In genomic region chr6:35452186-35453090, GRCh38 we compare ENCODE assay signal across 1 cellular context.
TF ChIP-seq lines count a peak whose summit lies in the region.

TSS of gene FANCE (plus strand) at chr6:35452338. CDS start at chr6:35452546, 208 bp downstream.

TF ChIP-seq in HepG2, 621 proteins besides CTCF, POLR2A, EP300 and RAD21 (continued from another document and continues in another):
- TF ChIP-seq HIC2 (CRISPR knock-in tag; IDR thresholded peaks at IDR 0.05; ENCODE audit: low read depth) = no peak; the same call in 1 of the 2 replicates
- no peak for TF ChIP-seq FOXK2 (IDR thresholded peaks at IDR 0.05)
- no peak for TF ChIP-seq NFIC (IDR thresholded peaks at IDR 0.05; ENCODE audit: low read length)
- TF ChIP-seq MEIS2 (CRISPR knock-in tag; IDR thresholded peaks at IDR 0.05) = peak; percentile 80
- 0 out of 2 replicates have a peak, but pooled peaks have one; percentile 14 for TF ChIP-seq AKNA (CRISPR knock-in tag; IDR thresholded peaks at IDR 0.05; ENCODE audit: borderline replicate concordance)
- TF ChIP-seq ZBTB14 (CRISPR knock-in tag; IDR thresholded peaks at IDR 0.05) = no peak
- TF ChIP-seq AHR (CRISPR knock-in tag; IDR thresholded peaks at IDR 0.05) = 0 out of 2 replicates have a peak, but pooled peaks have one; percentile 24
- TF ChIP-seq MIXL1 (CRISPR knock-in tag; IDR thresholded peaks at IDR 0.05) = 0 out of 2 replicates have a peak, but pooled peaks have one; percentile 26
- no peak for TF ChIP-seq ZNF503 (CRISPR knock-in tag; IDR thresholded peaks at IDR 0.05)
- no peak for TF ChIP-seq ZNF615 (CRISPR knock-in tag; IDR thresholded peaks at IDR 0.05; ENCODE audit: borderline replicate concordance)
- no peak for TF ChIP-seq TRIM24 (CRISPR knock-in tag; IDR thresholded peaks at IDR 0.05)
- TF ChIP-seq ZNF460 (CRISPR knock-in tag; IDR thresholded peaks at IDR 0.05; ENCODE audit: borderline replicate concordance) = no peak
- TF ChIP-seq KDM1A (CRISPR knock-in tag; IDR thresholded peaks at IDR 0.05) = no peak
- TF ChIP-seq RAD51 (IDR thresholded peaks at IDR 0.05; ENCODE audit: borderline replicate concordance) = no peak
- TF ChIP-seq NFE2L1 (CRISPR knock-in tag; IDR thresholded peaks at IDR 0.05; ENCODE audit: borderline replicate concordance) = no peak
- no peak for TF ChIP-seq ADNP (CRISPR knock-in tag; IDR thresholded peaks at IDR 0.05)
- no peak for TF ChIP-seq ZNF780A (CRISPR knock-in tag; IDR thresholded peaks at IDR 0.05)
- TF ChIP-seq ZSCAN22 (CRISPR knock-in tag; IDR thresholded peaks at IDR 0.05) = peak; percentile 27; the same call in 1 of the 2 replicates
- TF ChIP-seq ZNF253 (CRISPR knock-in tag; IDR thresholded peaks at IDR 0.05; ENCODE audit: borderline replicate concordance) = no peak
- TF ChIP-seq TIGD3 (CRISPR knock-in tag; IDR thresholded peaks at IDR 0.05; ENCODE audit: borderline replicate concordance) = 0 out of 2 replicates have a peak, but pooled peaks have one; percentile 48
- TF ChIP-seq FIP1L1 (IDR thresholded peaks at IDR 0.05; ENCODE audit: borderline replicate concordance, insufficient read depth, low read depth, low read length) = no peak
- TF ChIP-seq GMEB2 (CRISPR knock-in tag; IDR thresholded peaks at IDR 0.05; ENCODE audit: low read depth) = peak; percentile 66
- TF ChIP-seq ZNF607 (CRISPR knock-in tag; IDR thresholded peaks at IDR 0.05; ENCODE audit: borderline replicate concordance) = peak; percentile 94
- TF ChIP-seq PRPF4 (IDR thresholded peaks at IDR 0.05; ENCODE audit: low read depth, low read length, poor library complexity, severe bottlenecking) = no peak
- TF ChIP-seq MTERF4 (CRISPR knock-in tag; IDR thresholded peaks at IDR 0.05) = no peak
- TF ChIP-seq ISL2 (CRISPR knock-in tag; IDR thresholded peaks at IDR 0.05) = no peak; the same call in 1 of the 2 replicates
- TF ChIP-seq ZNF746 (CRISPR knock-in tag; IDR thresholded peaks at IDR 0.05) = no peak
- TF ChIP-seq JUND (CRISPR knock-in tag; IDR thresholded peaks at IDR 0.05) = no peak
- TF ChIP-seq ZFAT (CRISPR knock-in tag; conservative IDR thresholded peaks at IDR 0.05) = no peak
- TF ChIP-seq ZNF331 (CRISPR knock-in tag; IDR thresholded peaks at IDR 0.05) = peak; percentile 49; the same call in 1 of the 2 replicates
- no peak for TF ChIP-seq ATF7 (IDR thresholded peaks at IDR 0.05)
- TF ChIP-seq ATF7 (CRISPR knock-in tag; IDR thresholded peaks at IDR 0.05) = no peak
- TF ChIP-seq ZNF441 (CRISPR knock-in tag; IDR thresholded peaks at IDR 0.05; ENCODE audit: borderline replicate concordance) = peak; percentile 63; the same call in 1 of the 2 replicates
- TF ChIP-seq TBX3 (IDR thresholded peaks at IDR 0.05; ENCODE audit: borderline replicate concordance) = no peak
- TF ChIP-seq XRCC5 (optimal IDR thresholded peaks at IDR 0.05; ENCODE audit: low read length) = peak; percentile 87
- TF ChIP-seq RARG (CRISPR knock-in tag; IDR thresholded peaks at IDR 0.05; ENCODE audit: low read depth) = no peak
- TF ChIP-seq ZNF234 (CRISPR knock-in tag; conservative IDR thresholded peaks at IDR 0.05) = 0 out of 2 replicates have a peak, but pooled peaks have one; percentile 79
- 0 out of 2 replicates have a peak, but pooled peaks have one; percentile 29 for TF ChIP-seq ZBTB39 (CRISPR knock-in tag; IDR thresholded peaks at IDR 0.05)
- no peak for TF ChIP-seq ZHX1 (CRISPR knock-in tag; IDR thresholded peaks at IDR 0.05; ENCODE audit: low read depth)
- TF ChIP-seq SMC3 (IDR thresholded peaks at IDR 0.05; ENCODE audit: low read length) = no peak
- 0 out of 2 replicates have a peak, but pooled peaks have one; percentile 64 for TF ChIP-seq KLF9 (CRISPR knock-in tag; IDR thresholded peaks at IDR 0.05; ENCODE audit: low read depth)
- 0 out of 2 replicates have a peak, but pooled peaks have one; percentile 56 for TF ChIP-seq ZNF709 (CRISPR knock-in tag; IDR thresholded peaks at IDR 0.05)
- no peak for TF ChIP-seq DPF2 (CRISPR knock-in tag; IDR thresholded peaks at IDR 0.05; ENCODE audit: borderline replicate concordance, low read depth)
- no peak; the same call in 1 of the 2 replicates for TF ChIP-seq TEAD2 (CRISPR knock-in tag; IDR thresholded peaks at IDR 0.05)
- TF ChIP-seq ZNF713 (CRISPR knock-in tag; IDR thresholded peaks at IDR 0.05) = 0 out of 2 replicates have a peak, but pooled peaks have one; percentile 61
